ENCODE assay signal across 28 cellular contexts in the genomic region with DNA sequence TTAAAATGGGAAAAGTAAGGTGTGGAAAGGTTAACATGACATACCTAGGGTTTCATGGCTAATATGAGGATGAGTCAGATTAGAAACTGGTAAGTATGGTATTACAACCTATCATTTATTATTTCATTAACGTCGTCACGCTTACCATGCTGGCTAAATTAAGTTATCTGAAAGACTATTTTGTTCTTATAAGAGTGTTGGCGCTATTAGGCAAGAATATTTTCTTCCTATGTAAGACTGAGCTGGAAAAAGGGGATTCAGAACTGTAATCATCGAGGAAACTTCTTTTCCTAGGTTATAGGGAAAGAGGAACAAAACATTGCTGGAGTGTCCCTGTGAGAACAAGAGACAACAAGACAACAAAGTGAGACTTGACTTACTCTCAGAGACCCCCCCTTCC.
"Had no signal": no experiment of that assay in that cellular context is flagged by ENCODE, and none has a peak within 500 bp of the region (broad histone marks: within the 10 kb centered on the region; RNA-seq: fewer than 3 reads in every experiment).

No MANE protein-coding gene starts in this region.

- H3K4me3 ChIP-seq: esophagus muscularis mucosa, gastroesophageal sphincter, heart right ventricle, left ventricle myocardium inferior, lung, mucosa of descending colon, prostate gland, sigmoid colon, suprapubic skin, thyroid gland had no signal

- H3K4me1 Mint-ChIP-seq: memory B cell; naive B cell; stimulated activated memory B cell treated with anti-CD40 and anti-IgM and Interleukin-4, amounts not matched to agents 10 μg/mL and 1 μg/mL and 100 μg/mL, for 72 hours had no signal

- H3K4me1 ChIP-seq: esophagus muscularis mucosa, foreskin keratinocyte, gastroesophageal sphincter, heart right ventricle, left ventricle myocardium inferior, parathyroid adenoma, prostate gland, sigmoid colon, suprapubic skin, thyroid gland had no signal

- H3K27me3 ChIP-seq: esophagus muscularis mucosa, foreskin keratinocyte, gastroesophageal sphincter, heart right ventricle, neutrophil, sigmoid colon, suprapubic skin, thyroid gland had no signal

- ATAC-seq: foreskin keratinocyte; gastroesophageal sphincter; heart right ventricle; left colon; mucosa of descending colon; natural killer cell treated with Interleukin-12 subunit alpha and Interleukin-12 subunit beta and Interleukin-15 and Interleukin-18, amount 100 ng/mL, for 72 hours; right cardiac atrium; stimulated activated memory B cell treated with anti-CD40 and anti-IgM and Interleukin-4, amounts not matched to agents 10 μg/mL and 1 μg/mL and 100 μg/mL, for 72 hours; stimulated activated naive CD8-positive, alpha-beta T cell treated with anti-CD3 and anti-CD28 coated beads, Interleukin-15, Interleukin-2, amounts not matched to agents 100 U/mL and 50 U/mL, for 24 hours had no signal

- DNase-seq: cerebellar nuclear complex; effector CD8-positive, alpha-beta T cell; endodermal cell; foreskin keratinocyte; glutamatergic neuron; heart right ventricle; left colon; left ventricle myocardium inferior; mucosa of descending colon; naive B cell; right cardiac atrium; sigmoid colon; stimulated activated CD4-positive, alpha-beta T cell treated with anti-CD3 and anti-CD28 coated beads, Interleukin-4, amount 100 ng/mL, for 4 hours; stimulated activated naive CD8-positive, alpha-beta T cell treated with anti-CD3 and anti-CD28 coated beads, Interleukin-15, Interleukin-2, amounts not matched to agents 100 U/mL and 50 U/mL, for 24 hours; thyroid gland; trophoblast cell had no signal

- H3K9me3 ChIP-seq: esophagus muscularis mucosa, gastroesophageal sphincter, heart right ventricle, left ventricle myocardium inferior, mucosa of descending colon, neutrophil, prostate gland, sigmoid colon, suprapubic skin, thyroid gland had no signal

- H3K27ac ChIP-seq: epithelial cell of prostate, esophagus muscularis mucosa, foreskin keratinocyte, gastroesophageal sphincter, heart right ventricle, left ventricle myocardium inferior, neutrophil, parathyroid adenoma, prostate gland, sigmoid colon, suprapubic skin, thyroid gland had no signal

- H3K36me3 ChIP-seq: esophagus muscularis mucosa, gastroesophageal sphincter, heart right ventricle, left ventricle myocardium inferior, neutrophil, prostate gland, sigmoid colon, suprapubic skin, thyroid gland had no signal

- H3K27me3 Mint-ChIP-seq: memory B cell; natural killer cell treated with Interleukin-12 subunit alpha and Interleukin-12 subunit beta and Interleukin-15 and Interleukin-18, amount 100 ng/mL, for 72 hours; stimulated activated memory B cell treated with anti-CD40 and anti-IgM and Interleukin-4, amounts not matched to agents 10 μg/mL and 1 μg/mL and 100 μg/mL, for 72 hours had no signal

- H3K27ac Mint-ChIP-seq: endodermal cell; memory B cell; naive B cell; natural killer cell treated with Interleukin-12 subunit alpha and Interleukin-12 subunit beta and Interleukin-15 and Interleukin-18, amount 100 ng/mL, for 72 hours; stimulated activated memory B cell treated with anti-CD40 and anti-IgM and Interleukin-4, amounts not matched to agents 10 μg/mL and 1 μg/mL and 100 μg/mL, for 72 hours had no signal

- H3K4me3 Mint-ChIP-seq: endodermal cell; memory B cell; naive B cell; natural killer cell treated with Interleukin-12 subunit alpha and Interleukin-12 subunit beta and Interleukin-15 and Interleukin-18, amount 100 ng/mL, for 72 hours; neural crest cell; stimulated activated memory B cell treated with anti-CD40 and anti-IgM and Interleukin-4, amounts not matched to agents 10 μg/mL and 1 μg/mL and 100 μg/mL, for 72 hours had no signal

- H3K36me3 Mint-ChIP-seq: memory B cell; naive B cell; natural killer cell treated with Interleukin-12 subunit alpha and Interleukin-12 subunit beta and Interleukin-15 and Interleukin-18, amount 100 ng/mL, for 72 hours; stimulated activated memory B cell treated with anti-CD40 and anti-IgM and Interleukin-4, amounts not matched to agents 10 μg/mL and 1 μg/mL and 100 μg/mL, for 72 hours had no signal

- H3K9me3 Mint-ChIP-seq: endodermal cell, naive B cell had no signal
